Comparison of ENCODE assay signal across 12 cellular contexts in genomic region chr14:74593241-74593985, GRCh38. TPM values are rescaled to one million over a fixed set of nuclear protein-coding genes. Genes with fewer than 3 reads are reported as not detected.
DNase-seq lines count a peak whose midpoint lies in the region; ATAC-seq and TF ChIP-seq lines count a peak whose summit lies in the region.
"Had no signal": no experiment of that assay in that cellular context is flagged by ENCODE, and none has a peak within 500 bp of the region (broad histone marks: within the 10 kb centered on the region; RNA-seq: fewer than 3 reads in every experiment).

No MANE protein-coding gene starts in this region.

- H3K9me3 Mint-ChIP-seq in osteocyte (ENCODE audit: unreplicated experiment): no peaks in the 10 kb centered on the region
- H3K9me3 Mint-ChIP-seq: activated CD4-positive, alpha-beta T cell treated with anti-CD3 and anti-CD28 coated beads, Interleukin-2, amount 10 ng/mL, durations not matched to agents 24 days and 14 days had no signal

- DNase-seq in RPMI7951 (ENCODE audit: low read depth) (peak; percentile 74), osteocyte (ENCODE audit: extremely low spot score, unreplicated experiment) (no peak), Kasumi-1 (lab: John Stamatoyannopoulos, UW) (no peak), HUDEP-2 (lab: John Stamatoyannopoulos, UW; ENCODE audit: unreplicated experiment in 76 of 76) (no peak), medulla oblongata (ENCODE audit: extremely low spot score) (no peak)
- DNase-seq: activated CD4-positive, alpha-beta T cell treated with anti-CD3 and anti-CD28 coated beads, Interleukin-2, amount 10 ng/mL, durations not matched to agents 24 days and 14 days; NCI-H2081 treated with DMSO at 0.1 percent for 48 hours; SHP77 had no signal

- H3K4me3 ChIP-seq in ACC112 (ENCODE audit: low read depth, low read length) (no peak overlapping the region), gastroesophageal sphincter (no peak overlapping the region)
- H3K4me3 ChIP-seq: A549 had no signal

- H3K4me1 Mint-ChIP-seq in osteocyte (ENCODE audit: unreplicated experiment): peaks cover 68% of the 10 kb centered on the region
- H3K4me1 Mint-ChIP-seq: activated CD4-positive, alpha-beta T cell treated with anti-CD3 and anti-CD28 coated beads, Interleukin-2, amount 10 ng/mL, durations not matched to agents 24 days and 14 days had no signal

- peak overlapping the region; percentile 79 for H3K27ac Mint-ChIP-seq in osteocyte (ENCODE audit: unreplicated experiment)
- H3K27ac Mint-ChIP-seq: activated CD4-positive, alpha-beta T cell treated with anti-CD3 and anti-CD28 coated beads, Interleukin-2, amount 10 ng/mL, durations not matched to agents 24 days and 14 days had no signal

- H3K27ac ChIP-seq in ACC112 (ENCODE audit: low read depth, low read length) (0 out of 2 replicates have a peak overlapping the region, but pooled peaks have one; percentile 4), gastroesophageal sphincter (peak overlapping the region; percentile 35 to 80 (median 80))
- H3K27ac ChIP-seq: A549 had no signal

- H3K27me3 ChIP-seq in ACC112 (ENCODE audit: insufficient read depth, low read length): no peaks in the 10 kb centered on the region
- no peaks in the 10 kb centered on the region for H3K27me3 ChIP-seq in gastroesophageal sphincter

- H2AFZ ChIP-seq in ACC112 (ENCODE audit: low read length, unreplicated experiment): peak overlapping the region; percentile 32

- WGBS in gastroesophageal sphincter (ENCODE audit: low coverage in 1 of 2), 2 donors: 51 to 80% methylated on average over 5 to 8 of the region's 12 CpGs

- H3K36me3 Mint-ChIP-seq in osteocyte (ENCODE audit: unreplicated experiment): peaks cover 47% of the 10 kb centered on the region

- H3K9me3 ChIP-seq in gastroesophageal sphincter: no peaks in the 10 kb centered on the region
- H3K9me3 ChIP-seq: A549 had no signal

- no peak for TF ChIP-seq POLR2A in gastroesophageal sphincter (IDR thresholded peaks at IDR 0.05)

- no peak for TF ChIP-seq EP300 in gastroesophageal sphincter (IDR thresholded peaks at IDR 0.05)

- ATAC-seq in gastroesophageal sphincter (peak; percentile 41), HG03097 (IDR thresholded peaks at IDR 0.05; ENCODE audit: low FRiP score, unreplicated experiment) (no peak)
- ATAC-seq: A549 had no signal

- peaks cover 50% of the 10 kb centered on the region for H3K4me1 ChIP-seq in ACC112 (ENCODE audit: control insufficient read depth, insufficient read depth, low read length, unreplicated experiment)
- peaks cover 3 to 80% (median 34%) of the 10 kb centered on the region in 3 donors for H3K4me1 ChIP-seq in gastroesophageal sphincter
- H3K4me1 ChIP-seq: A549 had no signal

- H3K79me2 ChIP-seq in ACC112 (ENCODE audit: control insufficient read depth, insufficient read depth, low read length, unreplicated experiment): peaks cover 41% of the 10 kb centered on the region

- H3K4me3 Mint-ChIP-seq in osteocyte (ENCODE audit: unreplicated experiment): no peak overlapping the region
- H3K4me3 Mint-ChIP-seq: activated CD4-positive, alpha-beta T cell treated with anti-CD3 and anti-CD28 coated beads, Interleukin-2, amount 10 ng/mL, durations not matched to agents 24 days and 14 days had no signal

- no peaks in the 10 kb centered on the region for H3K36me3 ChIP-seq in ACC112 (ENCODE audit: insufficient read depth, low read length)
- H3K36me3 ChIP-seq in gastroesophageal sphincter: no peaks in the 10 kb centered on the region

- no peak for TF ChIP-seq CTCF in gastroesophageal sphincter (IDR thresholded peaks at IDR 0.05)
- no peak for TF ChIP-seq CTCF in osteocyte (IDR thresholded peaks at IDR 0.05)

- no peaks in the 10 kb centered on the region for H3K27me3 Mint-ChIP-seq in osteocyte (ENCODE audit: unreplicated experiment)

RNA-seq across cellular contexts. Expression of gene LTBP2, which starts 18.6 kb away (rescaled TPM):
- total RNA-seq in RPMI7951 (2014; rRNA removed; shearing (Covaris generic)): 22.8 and 26.0 TPM in 2 replicates
- 100 to 1,000 TPM in 1 of 4 donors, 10 to 100 TPM in 3; 45.9 to 158 (median 88.4) TPM for total RNA-seq in gastroesophageal sphincter
- 377 and 379 TPM in 2 replicates for total RNA-seq in osteocyte
